Comparison of ENCODE assay signal across 21 cellular contexts in the genomic region with DNA sequence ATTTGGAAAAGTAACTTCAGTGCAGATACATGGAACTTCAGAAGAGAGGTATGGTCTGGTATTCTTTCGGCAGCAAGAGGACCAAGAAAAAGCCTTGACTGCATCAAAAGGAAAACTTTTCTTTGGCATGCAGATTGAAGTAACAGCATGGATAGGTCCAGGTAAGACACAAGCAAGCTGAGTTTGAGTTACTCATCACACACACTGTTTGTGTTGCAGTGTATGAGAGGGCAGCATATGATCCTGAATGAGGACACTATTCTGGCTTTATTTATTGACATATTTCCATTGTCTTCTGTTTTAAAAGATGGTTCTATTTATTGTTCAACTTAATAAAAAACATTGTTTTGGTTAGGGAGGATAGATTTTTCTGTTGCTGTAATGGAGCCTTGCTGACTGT.
"Had no signal": no experiment of that assay in that cellular context is flagged by ENCODE, and none has a peak within 500 bp of the region (broad histone marks: within the 10 kb centered on the region; RNA-seq: fewer than 3 reads in every experiment).

No MANE protein-coding gene starts in this region.

- H3K27me3 ChIP-seq: pancreas, right lobe of liver, tibial nerve, upper lobe of right lung, uterus had no signal

- ATAC-seq: left ventricle myocardium superior; lower lobe of right lung; natural killer cell; right lobe of liver; stimulated activated naive B cell treated with anti-CD40 and anti-IgM and Interleukin-4, amounts not matched to agents 10 μg/mL and 1 μg/mL and 100 μg/mL, for 72 hours; upper lobe of right lung had no signal

- H3K27ac ChIP-seq: coronary artery, lower lobe of right lung, right lobe of liver, thoracic aorta, tibial nerve, upper lobe of right lung, uterus had no signal

- H3K4me3 ChIP-seq: coronary artery, lower lobe of right lung, pancreas, right lobe of liver, thoracic aorta, tibial nerve, upper lobe of right lung, uterus had no signal

- FAIRE-seq: frontal cortex, keratinocyte, pancreas, small intestine had no signal

- H3K36me3 ChIP-seq: uterus had no signal

- DNase-seq: dermis blood vessel endothelial cell; effector memory CD4-positive, alpha-beta T cell; head of caudate nucleus; left ventricle myocardium superior; lower lobe of right lung; natural killer cell; retina; right lobe of liver; small intestine; stimulated activated CD4-positive, alpha-beta T cell treated with anti-CD3 and anti-CD28 coated beads, Interleukin-15, amount 100 ng/mL, for 24 hours; stimulated activated CD4-positive, alpha-beta T cell treated with anti-CD3 and anti-CD28 coated beads, Interleukin-2, amount 100 ng/mL, for 48 hours; stimulated activated naive B cell treated with anti-CD40 and anti-IgM and Interleukin-4, amounts not matched to agents 10 μg/mL and 1 μg/mL and 100 μg/mL, for 72 hours; upper lobe of right lung; uterus had no signal

- H3K4me3 Mint-ChIP-seq: natural killer cell; stimulated activated naive B cell treated with anti-CD40 and anti-IgM and Interleukin-4, amounts not matched to agents 10 μg/mL and 1 μg/mL and 100 μg/mL, for 72 hours; stimulated activated naive CD8-positive, alpha-beta T cell treated with anti-CD3 and anti-CD28 coated beads, Interleukin-15, Interleukin-2, amounts not matched to agents 100 ng/mL and 50 ng/mL, for 24 hours had no signal

- H3K27me3 Mint-ChIP-seq: stimulated activated naive B cell treated with anti-CD40 and anti-IgM and Interleukin-4, amounts not matched to agents 10 μg/mL and 1 μg/mL and 100 μg/mL, for 72 hours; stimulated activated naive CD8-positive, alpha-beta T cell treated with anti-CD3 and anti-CD28 coated beads, Interleukin-15, Interleukin-2, amounts not matched to agents 100 ng/mL and 50 ng/mL, for 24 hours had no signal

- H3K9me3 ChIP-seq: lower lobe of right lung, pancreas, right lobe of liver, thoracic aorta, tibial nerve, upper lobe of right lung, uterus had no signal

- H3K27ac Mint-ChIP-seq: natural killer cell; stimulated activated naive CD8-positive, alpha-beta T cell treated with anti-CD3 and anti-CD28 coated beads, Interleukin-15, Interleukin-2, amounts not matched to agents 100 ng/mL and 50 ng/mL, for 24 hours had no signal

- H3K36me3 Mint-ChIP-seq: natural killer cell had no signal

- H3K9me3 Mint-ChIP-seq: natural killer cell; stimulated activated naive B cell treated with anti-CD40 and anti-IgM and Interleukin-4, amounts not matched to agents 10 μg/mL and 1 μg/mL and 100 μg/mL, for 72 hours; stimulated activated naive CD8-positive, alpha-beta T cell treated with anti-CD3 and anti-CD28 coated beads, Interleukin-15, Interleukin-2, amounts not matched to agents 100 ng/mL and 50 ng/mL, for 24 hours had no signal
